ENCODE assay signal across 8 cellular contexts in genomic region chr19:18589380-18590272, GRCh38. TPM values are rescaled to one million over a fixed set of nuclear protein-coding genes. Genes with fewer than 3 reads are reported as not detected.
DNase-seq lines count a peak whose midpoint lies in the region; ATAC-seq, FAIRE-seq and TF ChIP-seq lines count a peak whose summit lies in the region.

No MANE protein-coding gene starts in this region.

- FAIRE-seq in RCC 7860 (lab: Jason Lieb, UNC): no peak
- no peak for FAIRE-seq in pancreas (lab: Jason Lieb, UNC)

- H3K4me1 Mint-ChIP-seq in activated naive CD4-positive, alpha-beta T cell treated with anti-CD3 and anti-CD28 coated beads for 36 hours (ENCODE audit: low read depth): peaks cover 29% of the 10 kb centered on the region

- H3K36me3 Mint-ChIP-seq in activated naive CD4-positive, alpha-beta T cell treated with anti-CD3 and anti-CD28 coated beads for 36 hours (ENCODE audit: low read depth): peaks cover 6% of the 10 kb centered on the region

- no peaks in the 10 kb centered on the region for H3K9me3 Mint-ChIP-seq in activated naive CD4-positive, alpha-beta T cell treated with anti-CD3 and anti-CD28 coated beads for 36 hours

- peak overlapping the region; percentile 87 for H3K27ac Mint-ChIP-seq in activated naive CD4-positive, alpha-beta T cell treated with anti-CD3 and anti-CD28 coated beads for 36 hours

- ATAC-seq in pancreas: peak; percentile 72 to 79 (median 74)
- ATAC-seq in GM18870 (IDR thresholded peaks at IDR 0.05; ENCODE audit: unreplicated experiment): no peak

- H3K27me3 ChIP-seq in pancreas: no peaks in the 10 kb centered on the region

- intact Hi-C loops in activated naive CD4-positive, alpha-beta T cell treated with anti-CD3 and anti-CD28 coated beads for 36 hours (cut with micrococcal nuclease): loop anchor here (1.0 to 5.0 kb wide), 8 partner anchors 32 to 330 kb away; partner anchors contain the start of genes COPE, CRTC1, DDX49 and ELL
- intact Hi-C loops in head of caudate nucleus (cut with DNase I) (loop anchor here (2.0 to 10.0 kb wide), 2 partner anchors 115 to 259 kb away; no protein-coding TSS in a partner anchor), pancreas (cut with DNase I) (no loop called here)

- 22 to 24% methylated on average over 44 to 52 of the region's 52 CpGs for WGBS in pancreas, 2 donors

- CTCF ChIA-PET in activated naive CD4-positive, alpha-beta T cell treated with anti-CD3 and anti-CD28 coated beads for 36 hours (lab: Charles Lee): interaction anchor here (0.5 to 4.4 kb wide), 20 partner anchors 13 to 363 kb away, joined by 3 to 39 read pairs (median 3); partner anchors contain the start of genes COPE, CRTC1, DDX49 and ELL

- peak; percentile 83 for DNase-seq in D341Med (ENCODE audit: low spot score)
- DNase-seq in GM20000 (ENCODE audit: low spot score): peak; percentile 81
- peak; percentile 32 for DNase-seq in HS-5 (ENCODE audit: low read depth)
- peak; percentile 31 for DNase-seq in RCC 7860 (ENCODE audit: low spot score)
- peak; percentile 80 for DNase-seq in activated naive CD4-positive, alpha-beta T cell treated with anti-CD3 and anti-CD28 coated beads for 36 hours
- DNase-seq in head of caudate nucleus: peak in 38 of 42 donors; percentile 34 to 79 (median 60)
- DNase-seq in pancreas: peak; percentile 51 to 90 (median 72)

- no peaks in the 10 kb centered on the region for H3K9me3 ChIP-seq in pancreas

- H3K4me3 ChIP-seq in pancreas: peak overlapping the region; percentile 69 to 99 (median 85)

- H3K27ac ChIP-seq in pancreas: peak overlapping the region; percentile 76 to 90 (median 84)

- TF ChIP-seq CTCF in GM20000 (IDR thresholded peaks at IDR 0.05; ENCODE audit: extremely low read depth, missing control alignments) (peak; percentile 4), pancreas (IDR thresholded peaks at IDR 0.05) (peak in 1 of 4 donors; percentile 4)

- peak overlapping the region; percentile 87 for H3K4me3 Mint-ChIP-seq in activated naive CD4-positive, alpha-beta T cell treated with anti-CD3 and anti-CD28 coated beads for 36 hours

- H3K36me3 ChIP-seq in pancreas: peaks cover 0 to 6% (median 0%) of the 10 kb centered on the region in 3 donors

- H3K27me3 Mint-ChIP-seq in activated naive CD4-positive, alpha-beta T cell treated with anti-CD3 and anti-CD28 coated beads for 36 hours (ENCODE audit: low read depth): no peaks in the 10 kb centered on the region

- peaks cover 3 to 9% (median 5%) of the 10 kb centered on the region in 3 donors for H3K4me1 ChIP-seq in pancreas

RNA-seq across cellular contexts. Expression of gene REX1BD, which starts 1.0 kb away (rescaled TPM):
- total RNA-seq in activated naive CD4-positive, alpha-beta T cell treated with anti-CD3 and anti-CD28 coated beads for 36 hours: 10 to 100 TPM; 62.9 to 68.5 TPM
- 10 to 100 TPM; 30.0 to 46.2 (median 36.1) TPM for total RNA-seq in pancreas
- polyA plus RNA-seq in pancreas: 100 to 1,000 TPM; 122 to 158 TPM

RNA-seq across cellular contexts. Expression of gene CRLF1, which starts 17.0 kb away (rescaled TPM):
- not detected for total RNA-seq in activated naive CD4-positive, alpha-beta T cell treated with anti-CD3 and anti-CD28 coated beads for 36 hours
- total RNA-seq in pancreas: 1 to 10 TPM in 5 of 6 donors, under 1 TPM in 1; 0.87 to 9.1 (median 4.1) TPM
- 10 to 100 TPM in 1 of 2 donors, 1 to 10 TPM in 1; 9.6 to 20.3 TPM for polyA plus RNA-seq in pancreas

RNA-seq across cellular contexts. Expression of gene UBA52, which starts 18.0 kb away (rescaled TPM):
- 1,000 to 10,000 TPM; 1,997 to 2,122 TPM for total RNA-seq in activated naive CD4-positive, alpha-beta T cell treated with anti-CD3 and anti-CD28 coated beads for 36 hours
- 100 to 1,000 TPM; 522 to 838 (median 679) TPM for total RNA-seq in pancreas
- polyA plus RNA-seq in pancreas: 100 to 1,000 TPM; 402 to 680 TPM

RNA-seq across cellular contexts. Expression of gene TMEM59L, which starts 23.0 kb away (rescaled TPM):
- under 1 TPM; 0.21 to 0.40 TPM for total RNA-seq in activated naive CD4-positive, alpha-beta T cell treated with anti-CD3 and anti-CD28 coated beads for 36 hours
- 1 to 10 TPM in 2 of 6 donors, under 1 TPM in 4; 0.56 to 4.4 (median 0.94) TPM for total RNA-seq in pancreas
- polyA plus RNA-seq in pancreas: 1 to 10 TPM; 5.2 to 8.9 TPM

RNA-seq across cellular contexts. Expression of gene KXD1, which starts 32.0 kb away (rescaled TPM):
- total RNA-seq in activated naive CD4-positive, alpha-beta T cell treated with anti-CD3 and anti-CD28 coated beads for 36 hours: 10 to 100 TPM; 86.7 TPM
- total RNA-seq in pancreas: 10 to 100 TPM; 33.4 to 46.2 (median 41.9) TPM
- 10 to 100 TPM; 48.7 to 66.9 TPM for polyA plus RNA-seq in pancreas

Comparison
In these comparisons a context has a peak if more than half of its experiments do, and no peak if none do; other contexts are left out.
1. DNase-seq: peak in every context shown above with its lines; median percentile 83 in D341Med; 81 in GM20000; 80 in activated naive CD4-positive, alpha-beta T cell treated with anti-CD3 and anti-CD28 coated beads for 36 hours; 72 in pancreas; 60 in head of caudate nucleus; 32 in HS-5; 31 in RCC 7860.
2. intact Hi-C loops: an anchor here in activated naive CD4-positive, alpha-beta T cell treated with anti-CD3 and anti-CD28 coated beads for 36 hours (1.0 to 5.0 kb wide) and head of caudate nucleus (2.0 to 10.0 kb wide); none called in pancreas.